ENCODE assay signal across 1 cellular context in genomic region chr3:154193174-154193573, GRCh38.
TF ChIP-seq lines count a peak whose summit lies in the region.

No MANE protein-coding gene starts in this region.

TF ChIP-seq in IMR-90, 13 proteins besides CTCF, POLR2A, EP300 and RAD21 (continued from another document):
- TF ChIP-seq, protein P1, sequence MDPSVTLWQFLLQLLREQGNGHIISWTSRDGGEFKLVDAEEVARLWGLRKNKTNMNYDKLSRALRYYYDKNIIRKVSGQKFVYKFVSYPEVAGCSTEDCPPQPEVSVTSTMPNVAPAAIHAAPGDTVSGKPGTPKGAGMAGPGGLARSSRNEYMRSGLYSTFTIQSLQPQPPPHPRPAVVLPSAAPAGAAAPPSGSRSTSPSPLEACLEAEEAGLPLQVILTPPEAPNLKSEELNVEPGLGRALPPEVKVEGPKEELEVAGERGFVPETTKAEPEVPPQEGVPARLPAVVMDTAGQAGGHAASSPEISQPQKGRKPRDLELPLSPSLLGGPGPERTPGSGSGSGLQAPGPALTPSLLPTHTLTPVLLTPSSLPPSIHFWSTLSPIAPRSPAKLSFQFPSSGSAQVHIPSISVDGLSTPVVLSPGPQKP (IDR thresholded peaks at IDR 0.05; ENCODE audit: borderline replicate concordance, low read depth, low read length) = no peak
